In genomic region chr16:75555213-75555706, GRCh38 we compare ENCODE assay signal across 7 cellular contexts. TPM values are rescaled to one million over a fixed set of nuclear protein-coding genes. Genes with fewer than 3 reads are reported as not detected.
DNase-seq lines count a peak whose midpoint lies in the region; ATAC-seq and FAIRE-seq lines count a peak whose summit lies in the region.

No MANE protein-coding gene starts in this region.

- no peak overlapping the region for H3K27ac ChIP-seq in SK-N-MC
- peak overlapping the region; percentile 60 for H3K27ac ChIP-seq in duodenal mucosa (ENCODE audit: low read depth, low read length)

- peak; percentile 59 for ATAC-seq in left lobe of liver
- peak; percentile 46 for ATAC-seq in stimulated activated memory B cell treated with anti-CD40 and anti-IgM and Interleukin-4, amounts not matched to agents 10 μg/mL and 1 μg/mL and 100 μg/mL, for 72 hours

- H3K9me3 ChIP-seq in MG63 (no peaks in the 10 kb centered on the region), SK-N-MC (ENCODE audit: low read depth, low read length) (no peaks in the 10 kb centered on the region), duodenal mucosa (ENCODE audit: control insufficient read depth in 1 of 2, low read length in 2 of 2) (no peaks in the 10 kb centered on the region)

- H3K27ac Mint-ChIP-seq in stimulated activated memory B cell treated with anti-CD40 and anti-IgM and Interleukin-4, amounts not matched to agents 10 μg/mL and 1 μg/mL and 100 μg/mL, for 72 hours: peak overlapping the region; percentile 85

- H3K27me3 ChIP-seq in MG63: no peaks in the 10 kb centered on the region
- no peaks in the 10 kb centered on the region for H3K27me3 ChIP-seq in duodenal mucosa (ENCODE audit: control insufficient read depth in 1 of 2, insufficient read depth in 2 of 2, low read length in 2 of 2)

- peaks cover 5 to 12% of the 10 kb centered on the region in 2 donors for H3K4me1 ChIP-seq in duodenal mucosa (ENCODE audit: control insufficient read depth in 1 of 2, insufficient read depth in 2 of 2, low read length in 2 of 2)

- H3K4me3 ChIP-seq in MG63 (peak overlapping the region; percentile 60), SK-N-MC (peak overlapping the region; percentile 74), duodenal mucosa (ENCODE audit: low read depth in 1 of 2, low read length in 2 of 2) (peak overlapping the region; percentile 79 to 87)

- peak overlapping the region; percentile 95 for H3K4me3 Mint-ChIP-seq in stimulated activated memory B cell treated with anti-CD40 and anti-IgM and Interleukin-4, amounts not matched to agents 10 μg/mL and 1 μg/mL and 100 μg/mL, for 72 hours

- H3K9ac ChIP-seq in SK-N-MC (ENCODE audit: insufficient read length) (no peak overlapping the region), duodenal mucosa (ENCODE audit: low read depth in 1 of 2, low read length in 2 of 2) (peak overlapping the region; percentile 41 to 64)

- H3K27me3 Mint-ChIP-seq in stimulated activated memory B cell treated with anti-CD40 and anti-IgM and Interleukin-4, amounts not matched to agents 10 μg/mL and 1 μg/mL and 100 μg/mL, for 72 hours: no peaks in the 10 kb centered on the region

- FAIRE-seq in G401.6 (lab: Jason Lieb, UNC): peak; percentile 98

- no peaks in the 10 kb centered on the region for H3K36me3 ChIP-seq in MG63
- no peaks in the 10 kb centered on the region for H3K36me3 ChIP-seq in SK-N-MC (ENCODE audit: insufficient read depth, low read length)
- H3K36me3 ChIP-seq in duodenal mucosa (ENCODE audit: control insufficient read depth in 1 of 2, insufficient read depth in 2 of 2, low read length in 2 of 2): no peaks in the 10 kb centered on the region

- H3K36me3 Mint-ChIP-seq in stimulated activated memory B cell treated with anti-CD40 and anti-IgM and Interleukin-4, amounts not matched to agents 10 μg/mL and 1 μg/mL and 100 μg/mL, for 72 hours: no peaks in the 10 kb centered on the region

- peaks cover 15% of the 10 kb centered on the region for H3K4me1 Mint-ChIP-seq in stimulated activated memory B cell treated with anti-CD40 and anti-IgM and Interleukin-4, amounts not matched to agents 10 μg/mL and 1 μg/mL and 100 μg/mL, for 72 hours

- H3K9me3 Mint-ChIP-seq in stimulated activated memory B cell treated with anti-CD40 and anti-IgM and Interleukin-4, amounts not matched to agents 10 μg/mL and 1 μg/mL and 100 μg/mL, for 72 hours: no peaks in the 10 kb centered on the region

- peak; percentile 35 for DNase-seq in GOT3 (lab: John Stamatoyannopoulos, UW)
- peak; percentile 87 for DNase-seq in MG63
- DNase-seq in SK-N-MC (ENCODE audit: low read depth, low spot score): no peak
- DNase-seq in left lobe of liver (ENCODE audit: low spot score): peak; percentile 65

RNA-seq across cellular contexts. Expression of gene TMEM231, which starts 0.8 kb away (rescaled TPM):
- total RNA-seq in MG63 (2014; rRNA removed; shearing (Covaris generic); ENCODE audit: low replicate concordance): 6.0 and 8.8 TPM in 2 replicates
- total RNA-seq in left lobe of liver: 1.5 TPM

RNA-seq across cellular contexts. Expression of gene GABARAPL2, which starts 10.9 kb away (rescaled TPM):
- total RNA-seq in MG63 (2014; rRNA removed; shearing (Covaris generic); ENCODE audit: low replicate concordance): 17.3 and 70.4 TPM in 2 replicates
- 40.2 TPM for total RNA-seq in left lobe of liver

RNA-seq across cellular contexts. Expression of gene CHST5, which starts 19.4 kb away (rescaled TPM):
- total RNA-seq in MG63 (2014; rRNA removed; shearing (Covaris generic); ENCODE audit: low replicate concordance): not detected in 2 replicates
- not detected for total RNA-seq in left lobe of liver
